In genomic region chr6:33925869-33926268, GRCh38 we compare ENCODE assay signal across 13 cellular contexts.
A peak's percentile ranks its signal among the peaks of the same experiment; 100 is the strongest.
DNase-seq lines count a peak whose midpoint lies in the region; ATAC-seq lines count a peak whose summit lies in the region.
"Had no signal": no experiment of that assay in that cellular context is flagged by ENCODE, and none has a peak within 500 bp of the region (broad histone marks: within the 10 kb centered on the region; RNA-seq: fewer than 3 reads in every experiment).

No MANE protein-coding gene starts in this region.

- H3K4me1 Mint-ChIP-seq in stimulated activated effector memory CD8-positive, alpha-beta T cell treated with anti-CD3 and anti-CD28 coated beads, Interleukin-12 subunit alpha, Interleukin-12 subunit beta, amount 100 ng/mL, for 72 hours, result peaks cover 29% of the 10 kb centered on the region

- no peak overlapping the region for H3K4me3 Mint-ChIP-seq in stimulated activated effector memory CD8-positive, alpha-beta T cell treated with anti-CD3 and anti-CD28 coated beads, Interleukin-12 subunit alpha, Interleukin-12 subunit beta, amount 100 ng/mL, for 72 hours
- H3K4me3 Mint-ChIP-seq: IgD-negative memory B cell had no signal

- ATAC-seq in HG02938 (IDR thresholded peaks at IDR 0.05; ENCODE audit: unreplicated experiment), result no peak
- ATAC-seq in stimulated activated effector memory CD8-positive, alpha-beta T cell treated with anti-CD3 and anti-CD28 coated beads, Interleukin-12 subunit alpha, Interleukin-12 subunit beta, amount 100 ng/mL, for 72 hours, result no peak

- no peak overlapping the region for H3K27ac Mint-ChIP-seq in stimulated activated effector memory CD8-positive, alpha-beta T cell treated with anti-CD3 and anti-CD28 coated beads, Interleukin-12 subunit alpha, Interleukin-12 subunit beta, amount 100 ng/mL, for 72 hours
- H3K27ac Mint-ChIP-seq: IgD-negative memory B cell had no signal

- no peaks in the 10 kb centered on the region for H3K36me3 Mint-ChIP-seq in stimulated activated effector memory CD8-positive, alpha-beta T cell treated with anti-CD3 and anti-CD28 coated beads, Interleukin-12 subunit alpha, Interleukin-12 subunit beta, amount 100 ng/mL, for 72 hours
- H3K36me3 Mint-ChIP-seq: IgD-negative memory B cell had no signal

- DNase-seq in NCI-H1417 (lab: John Stamatoyannopoulos, UW) (peak in 2 of 3 experiments; percentile 95 to 99), NCI-H1417 treated with DMSO at 0.1 percent for 48 hours (lab: John Stamatoyannopoulos, UW) (no peak), NCI-H1694 (lab: John Stamatoyannopoulos, UW) (peak; percentile 69), NCI-H446 treated with DMSO at 0.1 percent for 48 hours (lab: John Stamatoyannopoulos, UW) (peak; percentile 85), retina (peak; percentile 37)
- no peak for DNase-seq in activated effector memory CD4-positive, alpha-beta T cell treated with Interleukin-2 at 50 U/mL for 16 hours
- no peak for DNase-seq in stimulated activated effector memory CD8-positive, alpha-beta T cell treated with anti-CD3 and anti-CD28 coated beads, Interleukin-12 subunit alpha, Interleukin-12 subunit beta, amount 100 ng/mL, for 72 hours (ENCODE audit: low spot score in 2 of 2)
- DNase-seq: 8988T, DMS153, NCI-H1930, NCI-H510A had no signal

- no peaks in the 10 kb centered on the region for H3K9me3 Mint-ChIP-seq in stimulated activated effector memory CD8-positive, alpha-beta T cell treated with anti-CD3 and anti-CD28 coated beads, Interleukin-12 subunit alpha, Interleukin-12 subunit beta, amount 100 ng/mL, for 72 hours

Comparison
In these comparisons a context has a peak if more than half of its experiments do, and no peak if none do; other contexts are left out.
1. DNase-seq: peak in NCI-H1417 (2 of 3), NCI-H1694 (single experiment), NCI-H446 treated with DMSO at 0.1 percent for 48 hours (single experiment) and retina (single experiment); none in NCI-H1417 treated with DMSO at 0.1 percent for 48 hours (single experiment), activated effector memory CD4-positive, alpha-beta T cell treated with Interleukin-2 at 50 U/mL for 16 hours (single experiment) and stimulated activated effector memory CD8-positive, alpha-beta T cell treated with anti-CD3 and anti-CD28 coated beads, Interleukin-12 subunit alpha, Interleukin-12 subunit beta, amount 100 ng/mL, for 72 hours (0 of 2).